Comparison of ENCODE assay signal across 9 cellular contexts in genomic region chr19:8552810-8553209, GRCh38. TPM values are rescaled to one million over a fixed set of nuclear protein-coding genes. Genes with fewer than 3 reads are reported as not detected.
DNase-seq lines count a peak whose midpoint lies in the region; ATAC-seq lines count a peak whose summit lies in the region.
"Had no signal": no experiment of that assay in that cellular context is flagged by ENCODE, and none has a peak within 500 bp of the region (broad histone marks: within the 10 kb centered on the region; RNA-seq: fewer than 3 reads in every experiment).

No MANE protein-coding gene starts in this region.

- peaks cover 23 to 25% of the 10 kb centered on the region in 2 donors for H3K4me1 Mint-ChIP-seq in natural killer cell treated with Interleukin-12 subunit alpha and Interleukin-12 subunit beta and Interleukin-15 and Interleukin-18, amount 100 ng/mL, for 72 hours (ENCODE audit: low read depth in 2 of 2)

- H3K4me3 ChIP-seq in MG63 = no peak overlapping the region

- 0 out of 2 replicates have a peak, but pooled peaks cover 3% of the 10 kb centered on the region for H3K27me3 ChIP-seq in MG63

- no peaks in the 10 kb centered on the region for H3K27me3 Mint-ChIP-seq in natural killer cell treated with Interleukin-12 subunit alpha and Interleukin-12 subunit beta and Interleukin-15 and Interleukin-18, amount 100 ng/mL, for 72 hours

- ATAC-seq in natural killer cell treated with Interleukin-12 subunit alpha and Interleukin-12 subunit beta and Interleukin-15 and Interleukin-18, amount 100 ng/mL, for 72 hours = no peak

- no peaks in the 10 kb centered on the region for H3K9me3 Mint-ChIP-seq in natural killer cell treated with Interleukin-12 subunit alpha and Interleukin-12 subunit beta and Interleukin-15 and Interleukin-18, amount 100 ng/mL, for 72 hours

- H3K36me3 Mint-ChIP-seq in natural killer cell treated with Interleukin-12 subunit alpha and Interleukin-12 subunit beta and Interleukin-15 and Interleukin-18, amount 100 ng/mL, for 72 hours = peaks cover 19% of the 10 kb centered on the region

- H3K27ac Mint-ChIP-seq in natural killer cell treated with Interleukin-12 subunit alpha and Interleukin-12 subunit beta and Interleukin-15 and Interleukin-18, amount 100 ng/mL, for 72 hours = peak overlapping the region; percentile 31 to 39

- DNase-seq in NCI-H1105 treated with DMSO at 0.1 percent for 48 hours (lab: John Stamatoyannopoulos, UW) (peak; percentile 2), NCI-H1105 (lab: John Stamatoyannopoulos, UW) (no peak), MG63 (peak; percentile 38), astrocyte of the hippocampus (ENCODE audit: low read depth, low spot score) (peak; percentile 19), UCSD-AML1 (lab: John Stamatoyannopoulos, UW; ENCODE audit: unreplicated experiment) (no peak), islet precursor cell (no peak)
- DNase-seq in natural killer cell treated with Interleukin-12 subunit alpha and Interleukin-12 subunit beta and Interleukin-15 and Interleukin-18, amount 100 ng/mL, for 72 hours (ENCODE audit: low spot score) = no peak
- no peak for DNase-seq in activated CD4-positive, CD25-positive, alpha-beta regulatory T cell (lab: John Stamatoyannopoulos, UW)

- no peaks in the 10 kb centered on the region for H3K36me3 ChIP-seq in MG63

- no peaks in the 10 kb centered on the region for H3K9me3 ChIP-seq in MG63

- H3K4me3 Mint-ChIP-seq in natural killer cell treated with Interleukin-12 subunit alpha and Interleukin-12 subunit beta and Interleukin-15 and Interleukin-18, amount 100 ng/mL, for 72 hours = no peak overlapping the region

RNA-seq across cellular contexts. Expression of gene MYO1F, which starts 24.4 kb away (rescaled TPM):
- not detected in 2 replicates for total RNA-seq in MG63 (2014; rRNA removed; shearing (Covaris generic); ENCODE audit: low replicate concordance)
- 100 to 1,000 TPM; 216 to 232 TPM for total RNA-seq in natural killer cell treated with Interleukin-12 subunit alpha and Interleukin-12 subunit beta and Interleukin-15 and Interleukin-18, amount 100 ng/mL, for 72 hours
- total RNA-seq: myocyte had no signal

RNA-seq across cellular contexts. Expression of gene ZNF414, which starts 38.8 kb away (rescaled TPM):
- 0.86 and 2.0 TPM in 2 replicates for total RNA-seq in MG63 (2014; rRNA removed; shearing (Covaris generic); ENCODE audit: low replicate concordance)
- 10 to 100 TPM; 15.5 to 16.8 TPM for total RNA-seq in natural killer cell treated with Interleukin-12 subunit alpha and Interleukin-12 subunit beta and Interleukin-15 and Interleukin-18, amount 100 ng/mL, for 72 hours

RNA-seq across cellular contexts. Expression of gene PRAM1, which starts 50.4 kb away (rescaled TPM):
- not detected in 2 replicates for total RNA-seq in MG63 (2014; rRNA removed; shearing (Covaris generic); ENCODE audit: low replicate concordance)
- total RNA-seq in natural killer cell treated with Interleukin-12 subunit alpha and Interleukin-12 subunit beta and Interleukin-15 and Interleukin-18, amount 100 ng/mL, for 72 hours = 1 to 10 TPM; 1.5 to 2.0 TPM
- total RNA-seq: myocyte had no signal

RNA-seq across cellular contexts. Expression of gene ADAMTS10, which starts 57.7 kb away (rescaled TPM):
- total RNA-seq in MG63 (2014; rRNA removed; shearing (Covaris generic); ENCODE audit: low replicate concordance) = 4.7 and 17.0 TPM in 2 replicates
- total RNA-seq in natural killer cell treated with Interleukin-12 subunit alpha and Interleukin-12 subunit beta and Interleukin-15 and Interleukin-18, amount 100 ng/mL, for 72 hours = 10 to 100 TPM in 1 of 2 donors, 1 to 10 TPM in 1; 8.2 to 11.3 TPM

Comparison
In these comparisons a context has a peak if more than half of its experiments do, and no peak if none do; other contexts are left out.
1. DNase-seq: peak in NCI-H1105 treated with DMSO at 0.1 percent for 48 hours (single experiment), MG63 (single experiment) and astrocyte of the hippocampus (single experiment); none in NCI-H1105 (single experiment), natural killer cell treated with Interleukin-12 subunit alpha and Interleukin-12 subunit beta and Interleukin-15 and Interleukin-18, amount 100 ng/mL, for 72 hours (single experiment), UCSD-AML1 (single experiment), islet precursor cell (single experiment) and activated CD4-positive, CD25-positive, alpha-beta regulatory T cell (0 of 4).
2. RNA of gene MYO1F, which starts 24.4 kb away (total RNA-seq): 216 to 232 TPM in natural killer cell treated with Interleukin-12 subunit alpha and Interleukin-12 subunit beta and Interleukin-15 and Interleukin-18, amount 100 ng/mL, for 72 hours; not detected in MG63; every median in the first group is over 100 times any median in the second.